Comparison of ENCODE assay signal across 8 cellular contexts in genomic region chr17:67293251-67294203, GRCh38. TPM values are rescaled to one million over a fixed set of nuclear protein-coding genes. Genes with fewer than 3 reads are reported as not detected.
DNase-seq lines count a peak whose midpoint lies in the region; ATAC-seq and TF ChIP-seq lines count a peak whose summit lies in the region.

No MANE protein-coding gene starts in this region.

- H3K27me3 ChIP-seq in right lobe of liver, result no peaks in the 10 kb centered on the region

- H3K36me3 ChIP-seq in right lobe of liver, result no peaks in the 10 kb centered on the region

- intact Hi-C loops in right lobe of liver (cut with DNase I), result loop anchor here in 1 of 2 donors (10.0 kb wide), 1 partner anchor 49 kb away; the partner anchor contains the start of gene HELZ

- H3K27ac ChIP-seq in right lobe of liver, result peak overlapping the region in 1 of 3 donors; percentile 7

- peaks cover 0 to 4% (median 0%) of the 10 kb centered on the region in 4 donors for H3K4me1 ChIP-seq in right lobe of liver

- no peak for TF ChIP-seq POLR2A in right lobe of liver (IDR thresholded peaks at IDR 0.05)

- H3K4me3 ChIP-seq in right lobe of liver, result peak overlapping the region in 1 of 3 donors; percentile 5

- DNase-seq in Daoy (ENCODE audit: low read depth), result peak; percentile 68
- peak; percentile 98 to 99 for DNase-seq in Kasumi-1 (lab: John Stamatoyannopoulos, UW)
- DNase-seq in activated CD4-positive, CD25-positive, alpha-beta regulatory T cell treated with anti-CD3 and anti-CD28 coated beads, Interleukin-2, amount 50 U/mL, for 16 hours (ENCODE audit: low read depth, low spot score), result peak; percentile 25
- peak; percentile 64 for DNase-seq in cerebellar cortex (ENCODE audit: low spot score)
- DNase-seq in right lobe of liver, result peak; percentile 75 to 82 (median 78)
- DNase-seq in stimulated activated CD8-positive, alpha-beta memory T cell treated with anti-CD3 and anti-CD28 coated beads, Interleukin-12 subunit alpha, Interleukin-12 subunit beta, amount 100 ng/mL, for 24 hours (ENCODE audit: extremely low read depth), result peak; percentile 12
- no peak for DNase-seq in DMS153 (lab: John Stamatoyannopoulos, UW)

- no peaks in the 10 kb centered on the region for H3K9me3 ChIP-seq in right lobe of liver

- ATAC-seq in GM21528 (IDR thresholded peaks at IDR 0.05; ENCODE audit: low FRiP score, unreplicated experiment) (peak; percentile 85), right lobe of liver (peak; percentile 87 to 91 (median 88))

- 23% methylated on average over 19 of the region's 32 CpGs for WGBS in right lobe of liver (ENCODE audit: insufficient coverage, low coverage, low lambda C conversion rate, missing lambda C conversion rate)

- TF ChIP-seq CTCF in right lobe of liver (IDR thresholded peaks at IDR 0.05), result peak; percentile 74 to 92 (median 86)

RNA-seq across cellular contexts. Expression of gene HELZ, which starts 48.5 kb away (rescaled TPM):
- total RNA-seq in Daoy (2014; rRNA removed; shearing (Covaris generic)), result 14.2 and 16.9 TPM in 2 replicates
- 10 to 100 TPM; 24.2 to 33.6 (median 30.9) TPM for total RNA-seq in right lobe of liver
